Comparison of ENCODE assay signal across 18 cellular contexts in the genomic region with DNA sequence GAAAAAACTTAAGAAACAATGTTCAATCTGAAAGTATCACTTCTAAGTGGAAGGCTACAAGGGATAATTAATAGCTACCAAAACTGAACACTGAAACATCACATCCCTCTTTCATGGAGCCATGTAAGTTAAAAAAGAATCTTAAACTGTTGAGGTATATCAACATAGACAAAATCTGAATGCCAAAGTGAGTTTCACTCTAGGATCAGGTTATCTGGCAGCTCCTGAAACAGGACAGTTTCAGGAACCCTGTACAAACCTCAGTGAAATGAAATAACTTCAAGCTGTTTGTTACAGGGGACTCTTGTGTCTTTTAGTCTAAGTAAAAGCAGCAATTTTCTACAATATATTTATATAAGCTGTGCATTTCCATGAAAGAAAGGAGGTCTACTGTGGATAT.
DNase-seq lines count a peak whose midpoint lies in the region; ATAC-seq lines count a peak whose summit lies in the region.
"Had no signal": no experiment of that assay in that cellular context is flagged by ENCODE, and none has a peak within 500 bp of the region (broad histone marks: within the 10 kb centered on the region; RNA-seq: fewer than 3 reads in every experiment).

No MANE protein-coding gene starts in this region.

- peak overlapping the region; percentile 19 for H3K27ac Mint-ChIP-seq in stimulated activated naive CD8-positive, alpha-beta T cell treated with anti-CD3 and anti-CD28 coated beads, Interleukin-15, Interleukin-2, amounts not matched to agents 100 ng/mL and 50 ng/mL, for 24 hours
- no peak overlapping the region for H3K27ac Mint-ChIP-seq in stimulated activated naive CD8-positive, alpha-beta T cell treated with anti-CD3 and anti-CD28 coated beads, Interleukin-15, amount 100 ng/mL, for 72 hours
- peak overlapping the region; percentile 19 to 64 for H3K27ac Mint-ChIP-seq in T-cell
- H3K27ac Mint-ChIP-seq in immature natural killer cell, result peak overlapping the region in 4 of 6 donors; percentile 8 to 77 (median 68)
- peak overlapping the region; percentile 0 for H3K27ac Mint-ChIP-seq in stimulated activated naive B cell treated with anti-CD40 and anti-IgM and Interleukin-4, amounts not matched to agents 10 μg/mL and 1 μg/mL and 100 μg/mL, for 72 hours
- H3K27ac Mint-ChIP-seq: T-helper 2 cell treated with Interferon-gamma antibody and Interleukin-4, amounts not matched to agents 5 μg/mL and 100 μg/mL, for 36 hours had no signal

- no peak overlapping the region for H3K4me3 Mint-ChIP-seq in stimulated activated naive CD8-positive, alpha-beta T cell treated with anti-CD3 and anti-CD28 coated beads, Interleukin-15, Interleukin-2, amounts not matched to agents 100 ng/mL and 50 ng/mL, for 24 hours
- H3K4me3 Mint-ChIP-seq in stimulated activated naive CD8-positive, alpha-beta T cell treated with anti-CD3 and anti-CD28 coated beads, Interleukin-15, amount 100 ng/mL, for 72 hours, result peak overlapping the region in 1 of 2 donors; percentile 22
- peak overlapping the region in 1 of 3 donors; percentile 27 for H3K4me3 Mint-ChIP-seq in T-cell
- H3K4me3 Mint-ChIP-seq in immature natural killer cell, result peak overlapping the region in 1 of 5 donors; percentile 39
- no peak overlapping the region for H3K4me3 Mint-ChIP-seq in stimulated activated naive B cell treated with anti-CD40 and anti-IgM and Interleukin-4, amounts not matched to agents 10 μg/mL and 1 μg/mL and 100 μg/mL, for 72 hours
- H3K4me3 Mint-ChIP-seq: T-helper 2 cell treated with Interferon-gamma antibody and Interleukin-4, amounts not matched to agents 5 μg/mL and 100 μg/mL, for 36 hours had no signal

- POLR2A ChIA-PET in T-cell (lab: Charles Lee), result interaction anchor here (0.5 to 1.1 kb wide), 2 partner anchors 22 to 30 kb away, joined by 3 to 4 read pairs; no protein-coding TSS in a partner anchor

- H3K9me3 Mint-ChIP-seq in stimulated activated naive CD8-positive, alpha-beta T cell treated with anti-CD3 and anti-CD28 coated beads, Interleukin-15, Interleukin-2, amounts not matched to agents 100 ng/mL and 50 ng/mL, for 24 hours, result no peaks in the 10 kb centered on the region
- peaks cover 0 to 4% of the 10 kb centered on the region in 2 donors for H3K9me3 Mint-ChIP-seq in stimulated activated naive CD8-positive, alpha-beta T cell treated with anti-CD3 and anti-CD28 coated beads, Interleukin-15, amount 100 ng/mL, for 72 hours
- H3K9me3 Mint-ChIP-seq in T-cell (no peaks in the 10 kb centered on the region), immature natural killer cell (no peaks in the 10 kb centered on the region)
- H3K9me3 Mint-ChIP-seq in stimulated activated naive B cell treated with anti-CD40 and anti-IgM and Interleukin-4, amounts not matched to agents 10 μg/mL and 1 μg/mL and 100 μg/mL, for 72 hours, result peaks cover 2 to 4% of the 10 kb centered on the region in 2 donors
- H3K9me3 Mint-ChIP-seq: T-helper 2 cell treated with Interferon-gamma antibody and Interleukin-4, amounts not matched to agents 5 μg/mL and 100 μg/mL, for 36 hours had no signal

- CTCF ChIA-PET in T-cell (lab: Charles Lee), result no interaction called here

- peaks cover 31% of the 10 kb centered on the region for H3K36me3 Mint-ChIP-seq in stimulated activated naive CD8-positive, alpha-beta T cell treated with anti-CD3 and anti-CD28 coated beads, Interleukin-15, Interleukin-2, amounts not matched to agents 100 ng/mL and 50 ng/mL, for 24 hours (ENCODE audit: low read depth)
- H3K36me3 Mint-ChIP-seq in T-cell, result peaks cover 17% of the 10 kb centered on the region
- no peaks in the 10 kb centered on the region for H3K36me3 Mint-ChIP-seq in immature natural killer cell
- peaks cover 13 to 28% of the 10 kb centered on the region in 2 donors for H3K36me3 Mint-ChIP-seq in stimulated activated naive B cell treated with anti-CD40 and anti-IgM and Interleukin-4, amounts not matched to agents 10 μg/mL and 1 μg/mL and 100 μg/mL, for 72 hours

- DNase-seq in stimulated activated naive CD8-positive, alpha-beta T cell treated with anti-CD3 and anti-CD28 coated beads, Interleukin-15, amount 100 ng/mL, for 72 hours, result no peak
- no peak for DNase-seq in T-cell
- no peak for DNase-seq in immature natural killer cell
- no peak for DNase-seq in stimulated activated naive B cell treated with anti-CD40 and anti-IgM and Interleukin-4, amounts not matched to agents 10 μg/mL and 1 μg/mL and 100 μg/mL, for 72 hours
- no peak for DNase-seq in DMS 273 treated with DMSO at 0.1 percent for 48 hours (lab: John Stamatoyannopoulos, UW)
- no peak for DNase-seq in iPS-NIHi7 (ENCODE audit: extremely low spot score)
- no peak for DNase-seq in NCI-H2227 treated with DMSO at 0.1 percent for 48 hours (lab: John Stamatoyannopoulos, UW)
- DNase-seq: activated CD4-positive, alpha-beta T cell treated with anti-CD3 and anti-CD28 coated beads, Interleukin-2, amount 50 U/mL, for 48 hours; activated naive CD4-positive, alpha-beta T cell treated with Interleukin-2 at 50 U/mL for 16 hours; central memory CD4-positive, alpha-beta T cell; DMS53; foreskin keratinocyte; mucosa of descending colon; NCI-H1092 treated with DMSO at 0.1 percent for 48 hours; NCI-H510A; SK-N-SH had no signal

- H3K4me1 Mint-ChIP-seq in stimulated activated naive CD8-positive, alpha-beta T cell treated with anti-CD3 and anti-CD28 coated beads, Interleukin-15, Interleukin-2, amounts not matched to agents 100 ng/mL and 50 ng/mL, for 24 hours (ENCODE audit: low read depth), result peaks cover 90% of the 10 kb centered on the region
- H3K4me1 Mint-ChIP-seq in stimulated activated naive CD8-positive, alpha-beta T cell treated with anti-CD3 and anti-CD28 coated beads, Interleukin-15, amount 100 ng/mL, for 72 hours, result peaks cover 77% of the 10 kb centered on the region
- H3K4me1 Mint-ChIP-seq in T-cell (peaks cover 85 to 90% (median 89%) of the 10 kb centered on the region in 3 donors), immature natural killer cell (peaks cover 90 to 98% of the 10 kb centered on the region in 2 donors)
- peaks cover 51 to 64% of the 10 kb centered on the region in 2 donors for H3K4me1 Mint-ChIP-seq in stimulated activated naive B cell treated with anti-CD40 and anti-IgM and Interleukin-4, amounts not matched to agents 10 μg/mL and 1 μg/mL and 100 μg/mL, for 72 hours

- no peaks in the 10 kb centered on the region for H3K27me3 Mint-ChIP-seq in stimulated activated naive CD8-positive, alpha-beta T cell treated with anti-CD3 and anti-CD28 coated beads, Interleukin-15, Interleukin-2, amounts not matched to agents 100 ng/mL and 50 ng/mL, for 24 hours
- H3K27me3 Mint-ChIP-seq in stimulated activated naive CD8-positive, alpha-beta T cell treated with anti-CD3 and anti-CD28 coated beads, Interleukin-15, amount 100 ng/mL, for 72 hours, result no peaks in the 10 kb centered on the region
- H3K27me3 Mint-ChIP-seq in T-cell (no peaks in the 10 kb centered on the region), immature natural killer cell (ENCODE audit: low read depth in 3 of 3) (peaks cover 0 to 2% (median 0%) of the 10 kb centered on the region in 3 donors)
- no peaks in the 10 kb centered on the region for H3K27me3 Mint-ChIP-seq in stimulated activated naive B cell treated with anti-CD40 and anti-IgM and Interleukin-4, amounts not matched to agents 10 μg/mL and 1 μg/mL and 100 μg/mL, for 72 hours

- ATAC-seq in stimulated activated naive CD8-positive, alpha-beta T cell treated with anti-CD3 and anti-CD28 coated beads, Interleukin-15, amount 100 ng/mL, for 72 hours, result no peak
- ATAC-seq in T-cell (replicated peaks in 1 of 4), result no peak
- peak in 1 of 2 donors; percentile 37 for ATAC-seq in stimulated activated naive B cell treated with anti-CD40 and anti-IgM and Interleukin-4, amounts not matched to agents 10 μg/mL and 1 μg/mL and 100 μg/mL, for 72 hours (replicated peaks)
- ATAC-seq: foreskin keratinocyte, mucosa of descending colon had no signal

Comparison
In these comparisons a context has a peak if more than half of its experiments do, and no peak if none do; other contexts are left out.
1. H3K27ac Mint-ChIP-seq: peak in stimulated activated naive CD8-positive, alpha-beta T cell treated with anti-CD3 and anti-CD28 coated beads, Interleukin-15, Interleukin-2, amounts not matched to agents 100 ng/mL and 50 ng/mL, for 24 hours (single experiment), T-cell (2 of 2), immature natural killer cell (4 of 6) and stimulated activated naive B cell treated with anti-CD40 and anti-IgM and Interleukin-4, amounts not matched to agents 10 μg/mL and 1 μg/mL and 100 μg/mL, for 72 hours (single experiment); none in stimulated activated naive CD8-positive, alpha-beta T cell treated with anti-CD3 and anti-CD28 coated beads, Interleukin-15, amount 100 ng/mL, for 72 hours (0 of 2).